Comparison of ENCODE assay signal across 1 cellular context in the genomic region with DNA sequence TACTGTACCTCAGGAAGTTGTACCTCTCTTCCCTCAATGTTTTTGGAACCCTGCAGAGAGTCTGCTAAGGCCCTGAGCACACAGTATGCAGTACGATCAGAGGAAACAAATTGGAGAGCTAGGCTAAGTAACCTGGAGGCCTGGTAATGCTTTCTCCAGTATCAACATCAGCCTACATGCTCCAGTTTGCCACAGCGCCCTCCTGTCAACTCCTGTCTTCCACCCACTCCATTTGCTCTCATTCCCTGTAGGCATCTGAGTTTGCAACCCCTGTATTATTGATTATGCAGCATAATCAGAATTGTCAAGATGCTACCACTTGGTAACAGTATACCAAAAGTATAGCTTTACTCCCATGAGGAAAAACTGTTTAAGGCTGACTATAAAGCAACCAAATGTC.
TF ChIP-seq lines count a peak whose summit lies in the region.

No MANE protein-coding gene starts in this region.

TF ChIP-seq in K562, 482 proteins besides CTCF, POLR2A, EP300 and RAD21:
- TF ChIP-seq ZNF316 (IDR thresholded peaks at IDR 0.05) (peak; percentile 35; the same call in 1 of the 2 replicates), ZNF24 (IDR thresholded peaks at IDR 0.05) (no peak), ZNF311 (CRISPR knock-in tag; IDR thresholded peaks at IDR 0.05) (no peak), PCBP1 (IDR thresholded peaks at IDR 0.05; ENCODE audit: low read depth, low read length, poor library complexity, severe bottlenecking) (no peak), ZBTB1 (CRISPR knock-in tag; IDR thresholded peaks at IDR 0.05; ENCODE audit: borderline replicate concordance, low read depth) (no peak), TAF7 (tag; IDR thresholded peaks at IDR 0.05) (no peak)
